ENCODE assay signal across 8 cellular contexts in genomic region chr19:23283925-23284324, GRCh38. TPM values are rescaled to one million over a fixed set of nuclear protein-coding genes. Genes with fewer than 3 reads are reported as not detected.
DNase-seq lines count a peak whose midpoint lies in the region; ATAC-seq and TF ChIP-seq lines count a peak whose summit lies in the region.

No MANE protein-coding gene starts in this region.

- peaks cover 5% of the 10 kb centered on the region for H3K4me1 Mint-ChIP-seq in activated naive CD8-positive, alpha-beta T cell treated with anti-CD3 and anti-CD28 coated beads for 36 hours

- DNase-seq in AG09309 (ENCODE audit: low read depth) (no peak), SJCRH30 (peak; percentile 49 to 67), iPS DF 19.7 (ENCODE audit: low read depth, low spot score) (peak; percentile 60)
- DNase-seq in activated naive CD8-positive, alpha-beta T cell treated with anti-CD3 and anti-CD28 coated beads for 36 hours, result peak; percentile 59
- DNase-seq in stimulated activated CD4-positive, alpha-beta T cell treated with anti-CD3 and anti-CD28 coated beads, Interleukin-2, amount 100 ng/mL, for 48 hours, result peak; percentile 56 to 58

- no peaks in the 10 kb centered on the region for H3K27me3 Mint-ChIP-seq in activated naive CD8-positive, alpha-beta T cell treated with anti-CD3 and anti-CD28 coated beads for 36 hours

- no peaks in the 10 kb centered on the region for H3K36me3 ChIP-seq in SJCRH30

- H3K27ac Mint-ChIP-seq in activated naive CD8-positive, alpha-beta T cell treated with anti-CD3 and anti-CD28 coated beads for 36 hours, result no peak overlapping the region

- H3K36me3 Mint-ChIP-seq in activated naive CD8-positive, alpha-beta T cell treated with anti-CD3 and anti-CD28 coated beads for 36 hours, result peaks cover 10% of the 10 kb centered on the region

- H3K9me3 ChIP-seq in SJCRH30 (replicated peaks), result no peaks in the 10 kb centered on the region

- no peak overlapping the region for H3K27ac ChIP-seq in SJCRH30

- no peak overlapping the region for H3K4me3 ChIP-seq in AG09309 (ENCODE audit: control insufficient read depth, low read depth, low read length)
- no peak overlapping the region for H3K4me3 ChIP-seq in SJCRH30

- H3K27me3 ChIP-seq in SJCRH30, result no peaks in the 10 kb centered on the region

- peak; percentile 69 for TF ChIP-seq CTCF in AG09309 (IDR thresholded peaks at IDR 0.05; ENCODE audit: control insufficient read depth, insufficient read depth, low read depth, low read length, missing control alignments)

- ATAC-seq in GM18868 (IDR thresholded peaks at IDR 0.05; ENCODE audit: unreplicated experiment) (peak; percentile 77), GM19395 (IDR thresholded peaks at IDR 0.05; ENCODE audit: unreplicated experiment) (no peak), GM19397 (IDR thresholded peaks at IDR 0.05; ENCODE audit: unreplicated experiment) (no peak)

- peaks cover 31% of the 10 kb centered on the region for H3K9me3 Mint-ChIP-seq in activated naive CD8-positive, alpha-beta T cell treated with anti-CD3 and anti-CD28 coated beads for 36 hours

- H3K4me1 ChIP-seq in SJCRH30, result no peaks in the 10 kb centered on the region

- no peak overlapping the region for H3K4me3 Mint-ChIP-seq in activated naive CD8-positive, alpha-beta T cell treated with anti-CD3 and anti-CD28 coated beads for 36 hours

RNA-seq across cellular contexts. Expression of gene ZNF724, which starts 33.7 kb away (rescaled TPM):
- 38.5 and 43.8 TPM in 2 replicates for total RNA-seq in SJCRH30 (2014; rRNA removed; shearing (Covaris generic))
- 10 to 100 TPM; 12.5 to 13.9 TPM for total RNA-seq in activated naive CD8-positive, alpha-beta T cell treated with anti-CD3 and anti-CD28 coated beads for 36 hours
